Comparison of ENCODE assay signal across 24 cellular contexts in the genomic region with DNA sequence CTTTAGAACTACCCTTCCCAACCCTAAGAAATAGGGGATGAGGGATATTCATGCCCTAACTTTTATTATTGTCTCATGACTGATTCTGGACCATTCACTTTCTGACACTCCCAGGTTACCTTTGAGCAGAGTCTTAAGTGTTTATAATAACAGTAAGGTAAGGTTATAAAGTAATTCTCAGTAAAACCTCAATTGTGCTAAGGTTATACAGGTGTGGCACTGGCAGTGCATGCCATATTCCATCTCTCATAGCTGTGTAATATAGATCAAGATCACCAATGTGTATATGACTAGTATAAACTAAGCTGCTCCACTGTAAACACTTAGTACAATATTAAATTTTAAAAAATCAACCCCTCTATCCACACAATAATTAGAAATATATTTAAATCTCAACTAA.
A peak's percentile ranks its signal among the peaks of the same experiment; 100 is the strongest.
DNase-seq lines count a peak whose midpoint lies in the region; ATAC-seq and FAIRE-seq lines count a peak whose summit lies in the region.
"Had no signal": no experiment of that assay in that cellular context is flagged by ENCODE, and none has a peak within 500 bp of the region (broad histone marks: within the 10 kb centered on the region; RNA-seq: fewer than 3 reads in every experiment).

No MANE protein-coding gene starts in this region.

- H3K9me3 ChIP-seq in mucosa of rectum (ENCODE audit: control insufficient read depth in 2 of 2, low read length in 2 of 2) (no peaks in the 10 kb centered on the region), small intestine (ENCODE audit: control insufficient read depth, low read depth) (no peaks in the 10 kb centered on the region)
- H3K9me3 ChIP-seq: BE2C, BLaER1, Caco-2 had no signal

- H3K27ac ChIP-seq in mucosa of rectum (ENCODE audit: low read depth in 2 of 2, low read length in 2 of 2) (peak overlapping the region; percentile 61 to 68), small intestine (ENCODE audit: low read depth in 1 of 2, low read length in 1 of 2) (no peak overlapping the region)
- H3K27ac ChIP-seq: 22Rv1, A549, BLaER1 had no signal

- H3K27me3 ChIP-seq in mucosa of rectum (ENCODE audit: control insufficient read depth in 2 of 2, insufficient read depth in 2 of 2, low read length in 2 of 2), result no peaks in the 10 kb centered on the region
- H3K27me3 ChIP-seq in small intestine (ENCODE audit: control insufficient read depth in 2 of 2, insufficient read depth in 2 of 2, low read length in 2 of 2), result no peaks in the 10 kb centered on the region
- H3K27me3 ChIP-seq: BE2C, BLaER1 had no signal

- H3K36me3 ChIP-seq in mucosa of rectum (ENCODE audit: control insufficient read depth in 2 of 2, insufficient read depth in 2 of 2, low read length in 2 of 2), result no peaks in the 10 kb centered on the region
- H3K36me3 ChIP-seq in small intestine (ENCODE audit: control insufficient read depth in 2 of 2, insufficient read depth in 2 of 2, low read length in 2 of 2), result no peaks in the 10 kb centered on the region
- H3K36me3 ChIP-seq: BE2C, BLaER1 had no signal

- intact Hi-C loops in left colon (cut with DNase I, micrococcal nuclease), result no loop called here

- peaks cover 0 to 20% of the 10 kb centered on the region in 2 donors for H3K4me1 ChIP-seq in mucosa of rectum (ENCODE audit: control insufficient read depth in 2 of 2, insufficient read depth in 2 of 2, low read length in 2 of 2)
- H3K4me1 ChIP-seq in small intestine (ENCODE audit: control insufficient read depth in 2 of 2, insufficient read depth in 1 of 2, low read depth in 1 of 2, low read length in 1 of 2), result no peaks in the 10 kb centered on the region
- H3K4me1 ChIP-seq: A549, BE2C, BLaER1, Caco-2 had no signal

- H3K9ac ChIP-seq in mucosa of rectum (ENCODE audit: low read depth in 1 of 2, low read length in 2 of 2), result no peak overlapping the region
- H3K9ac ChIP-seq: BLaER1 had no signal

- peak overlapping the region; percentile 8 to 54 for H3K4me3 ChIP-seq in mucosa of rectum (ENCODE audit: low read length in 2 of 2)
- no peak overlapping the region for H3K4me3 ChIP-seq in small intestine (ENCODE audit: low read depth in 1 of 2, low read length in 2 of 2)
- H3K4me3 ChIP-seq: A549, BLaER1 had no signal

- DNase-seq in left colon (no peak), small intestine (peak; percentile 66), AML-193 (lab: John Stamatoyannopoulos, UW) (no peak), midbrain (lab: John Stamatoyannopoulos, UW) (no peak), T-helper 2 cell (no peak), COLO829 (ENCODE audit: low spot score) (no peak)
- DNase-seq: BE2C; C1 segment of cervical spinal cord; Caco-2; Calu3; CD4-positive, alpha-beta memory T cell; CD4-positive, CD25-positive, alpha-beta regulatory T cell; CD8-positive, alpha-beta memory T cell; DMS79 treated with DMSO at 0.1 percent for 48 hours; GF-D8 had no signal

- peak; percentile 92 for ATAC-seq in left colon
- ATAC-seq: A549 had no signal

- FAIRE-seq in colon (lab: Jason Lieb, UNC) (peak; percentile 91), small intestine (lab: Jason Lieb, UNC) (no peak)
- FAIRE-seq: D721Med, G401.6, GM12891, GM19239 had no signal

Comparison
In these comparisons a context has a peak if more than half of its experiments do, and no peak if none do; other contexts are left out.
1. H3K27ac ChIP-seq: peak in mucosa of rectum (2 of 2); none in small intestine (0 of 2).
2. H3K4me3 ChIP-seq: peak in mucosa of rectum (2 of 2); none in small intestine (0 of 2).